In genomic region chr10:73743905-73744689, GRCh38 we compare ENCODE assay signal across 1 cellular context.
TF ChIP-seq lines count a peak whose summit lies in the region.

A gene with protein sequence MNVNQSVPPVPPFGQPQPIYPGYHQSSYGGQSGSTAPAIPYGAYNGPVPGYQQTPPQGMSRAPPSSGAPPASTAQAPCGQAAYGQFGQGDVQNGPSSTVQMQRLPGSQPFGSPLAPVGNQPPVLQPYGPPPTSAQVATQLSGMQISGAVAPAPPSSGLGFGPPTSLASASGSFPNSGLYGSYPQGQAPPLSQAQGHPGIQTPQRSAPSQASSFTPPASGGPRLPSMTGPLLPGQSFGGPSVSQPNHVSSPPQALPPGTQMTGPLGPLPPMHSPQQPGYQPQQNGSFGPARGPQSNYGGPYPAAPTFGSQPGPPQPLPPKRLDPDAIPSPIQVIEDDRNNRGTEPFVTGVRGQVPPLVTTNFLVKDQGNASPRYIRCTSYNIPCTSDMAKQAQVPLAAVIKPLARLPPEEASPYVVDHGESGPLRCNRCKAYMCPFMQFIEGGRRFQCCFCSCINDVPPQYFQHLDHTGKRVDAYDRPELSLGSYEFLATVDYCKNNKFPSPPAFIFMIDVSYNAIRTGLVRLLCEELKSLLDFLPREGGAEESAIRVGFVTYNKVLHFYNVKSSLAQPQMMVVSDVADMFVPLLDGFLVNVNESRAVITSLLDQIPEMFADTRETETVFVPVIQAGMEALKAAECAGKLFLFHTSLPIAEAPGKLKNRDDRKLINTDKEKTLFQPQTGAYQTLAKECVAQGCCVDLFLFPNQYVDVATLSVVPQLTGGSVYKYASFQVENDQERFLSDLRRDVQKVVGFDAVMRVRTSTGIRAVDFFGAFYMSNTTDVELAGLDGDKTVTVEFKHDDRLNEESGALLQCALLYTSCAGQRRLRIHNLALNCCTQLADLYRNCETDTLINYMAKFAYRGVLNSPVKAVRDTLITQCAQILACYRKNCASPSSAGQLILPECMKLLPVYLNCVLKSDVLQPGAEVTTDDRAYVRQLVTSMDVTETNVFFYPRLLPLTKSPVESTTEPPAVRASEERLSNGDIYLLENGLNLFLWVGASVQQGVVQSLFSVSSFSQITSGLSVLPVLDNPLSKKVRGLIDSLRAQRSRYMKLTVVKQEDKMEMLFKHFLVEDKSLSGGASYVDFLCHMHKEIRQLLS (plus strand): TSS chr10:73744372. CDS start chr10:73746833, 2,461 bp downstream.

TF ChIP-seq in HepG2, 621 proteins besides CTCF, POLR2A, EP300 and RAD21 (continued from another document and continues in another):
- TF ChIP-seq ZBTB1 (CRISPR knock-in tag; IDR thresholded peaks at IDR 0.05; ENCODE audit: borderline replicate concordance) = no peak
- peak; percentile 59; the same call in 1 of the 2 replicates for TF ChIP-seq ZNF724P (CRISPR knock-in tag; IDR thresholded peaks at IDR 0.05; ENCODE audit: borderline replicate concordance)
- TF ChIP-seq BRCA1 (CRISPR knock-in tag; IDR thresholded peaks at IDR 0.05) = no peak
- peak; percentile 64; the same call in 1 of the 2 replicates for TF ChIP-seq FOXK1 (CRISPR knock-in tag; IDR thresholded peaks at IDR 0.05; ENCODE audit: borderline replicate concordance, low read depth)
- no peak for TF ChIP-seq ZKSCAN5 (CRISPR knock-in tag; IDR thresholded peaks at IDR 0.05)
- peak; percentile 83 for TF ChIP-seq KDM5A (IDR thresholded peaks at IDR 0.05; ENCODE audit: borderline replicate concordance, low read length)
- TF ChIP-seq PCBP1 (IDR thresholded peaks at IDR 0.05; ENCODE audit: borderline replicate concordance, low read depth, low read length) = no peak
- no peak for TF ChIP-seq SP140L (CRISPR knock-in tag; IDR thresholded peaks at IDR 0.05; ENCODE audit: borderline replicate concordance)
- TF ChIP-seq, protein P1, sequence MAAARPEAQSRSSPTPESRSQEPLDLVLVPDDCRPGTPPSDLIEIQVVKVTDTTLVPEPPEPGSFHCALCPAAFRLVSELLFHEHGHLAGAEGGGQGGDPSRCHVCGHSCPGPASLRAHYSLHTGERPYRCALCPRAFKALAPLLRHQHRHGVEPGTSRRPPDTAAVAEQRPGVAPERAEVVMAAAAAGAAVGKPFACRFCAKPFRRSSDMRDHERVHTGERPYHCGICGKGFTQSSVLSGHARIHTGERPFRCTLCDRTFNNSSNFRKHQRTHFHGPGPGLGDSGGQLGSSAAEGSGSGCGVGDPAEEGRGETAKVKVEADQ (CRISPR knock-in tag; IDR thresholded peaks at IDR 0.05; ENCODE audit: borderline replicate concordance) = 0 out of 2 replicates have a peak, but pooled peaks have one; percentile 11
- no peak for TF ChIP-seq HMG20B (CRISPR knock-in tag; conservative IDR thresholded peaks at IDR 0.05)
- TF ChIP-seq GATAD1 (CRISPR knock-in tag; IDR thresholded peaks at IDR 0.05) = peak; percentile 91
- TF ChIP-seq MATR3 (CRISPR knock-in tag; IDR thresholded peaks at IDR 0.05) = no peak
- no peak; the same call in 1 of the 2 replicates for TF ChIP-seq EEA1 (CRISPR knock-in tag; IDR thresholded peaks at IDR 0.05; ENCODE audit: borderline replicate concordance)
- peak; percentile 34; the same call in 1 of the 2 replicates for TF ChIP-seq ATF2 (CRISPR knock-in tag; IDR thresholded peaks at IDR 0.05)
- no peak for TF ChIP-seq ZNF235 (CRISPR knock-in tag; IDR thresholded peaks at IDR 0.05; ENCODE audit: borderline replicate concordance)
- no peak for TF ChIP-seq ZNF24 (IDR thresholded peaks at IDR 0.05)
- no peak for TF ChIP-seq ZNF451 (CRISPR knock-in tag; IDR thresholded peaks at IDR 0.05)
- peak; percentile 98 for TF ChIP-seq GABPB1 (CRISPR knock-in tag; IDR thresholded peaks at IDR 0.05)
- no peak for TF ChIP-seq ISL2 (CRISPR knock-in tag; IDR thresholded peaks at IDR 0.05)
- TF ChIP-seq, protein P2, sequence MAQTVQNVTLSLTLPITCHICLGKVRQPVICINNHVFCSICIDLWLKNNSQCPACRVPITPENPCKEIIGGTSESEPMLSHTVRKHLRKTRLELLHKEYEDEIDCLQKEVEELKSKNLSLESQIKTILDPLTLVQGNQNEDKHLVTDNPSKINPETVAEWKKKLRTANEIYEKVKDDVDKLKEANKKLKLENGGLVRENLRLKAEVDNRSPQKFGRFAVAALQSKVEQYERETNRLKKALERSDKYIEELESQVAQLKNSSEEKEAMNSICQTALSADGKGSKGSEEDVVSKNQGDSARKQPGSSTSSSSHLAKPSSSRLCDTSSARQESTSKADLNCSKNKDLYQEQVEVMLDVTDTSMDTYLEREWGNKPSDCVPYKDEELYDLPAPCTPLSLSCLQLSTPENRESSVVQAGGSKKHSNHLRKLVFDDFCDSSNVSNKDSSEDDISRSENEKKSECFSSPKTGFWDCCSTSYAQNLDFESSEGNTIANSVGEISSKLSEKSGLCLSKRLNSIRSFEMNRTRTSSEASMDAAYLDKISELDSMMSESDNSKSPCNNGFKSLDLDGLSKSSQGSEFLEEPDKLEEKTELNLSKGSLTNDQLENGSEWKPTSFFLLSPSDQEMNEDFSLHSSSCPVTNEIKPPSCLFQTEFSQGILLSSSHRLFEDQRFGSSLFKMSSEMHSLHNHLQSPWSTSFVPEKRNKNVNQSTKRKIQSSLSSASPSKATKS (CRISPR knock-in tag; IDR thresholded peaks at IDR 0.05) = no peak
- no peak for TF ChIP-seq NFE2L1 (CRISPR knock-in tag; IDR thresholded peaks at IDR 0.05; ENCODE audit: borderline replicate concordance)
- no peak for TF ChIP-seq ZNF83 (CRISPR knock-in tag; IDR thresholded peaks at IDR 0.05; ENCODE audit: borderline replicate concordance)
- no peak for TF ChIP-seq CERS6 (CRISPR knock-in tag; IDR thresholded peaks at IDR 0.05)
- TF ChIP-seq KDM1A (CRISPR knock-in tag; IDR thresholded peaks at IDR 0.05) = no peak
- no peak for TF ChIP-seq KLF11 (CRISPR knock-in tag; IDR thresholded peaks at IDR 0.05)
- peak; percentile 69; the same call in 1 of the 2 replicates for TF ChIP-seq MIER3 (CRISPR knock-in tag; IDR thresholded peaks at IDR 0.05; ENCODE audit: borderline replicate concordance)
- peak; percentile 61; the same call in 1 of the 2 replicates for TF ChIP-seq ZNF563 (CRISPR knock-in tag; IDR thresholded peaks at IDR 0.05)
- peak; percentile 95 for TF ChIP-seq SAP130 (CRISPR knock-in tag; IDR thresholded peaks at IDR 0.05; ENCODE audit: low read depth)
- TF ChIP-seq SIN3A (IDR thresholded peaks at IDR 0.05; ENCODE audit: borderline replicate concordance, low read depth, low read length) = peak; percentile 69; the same call in 1 of the 2 replicates
- TF ChIP-seq ZBTB46 (CRISPR knock-in tag; IDR thresholded peaks at IDR 0.05; ENCODE audit: borderline replicate concordance) = no peak
- TF ChIP-seq, protein P3, sequence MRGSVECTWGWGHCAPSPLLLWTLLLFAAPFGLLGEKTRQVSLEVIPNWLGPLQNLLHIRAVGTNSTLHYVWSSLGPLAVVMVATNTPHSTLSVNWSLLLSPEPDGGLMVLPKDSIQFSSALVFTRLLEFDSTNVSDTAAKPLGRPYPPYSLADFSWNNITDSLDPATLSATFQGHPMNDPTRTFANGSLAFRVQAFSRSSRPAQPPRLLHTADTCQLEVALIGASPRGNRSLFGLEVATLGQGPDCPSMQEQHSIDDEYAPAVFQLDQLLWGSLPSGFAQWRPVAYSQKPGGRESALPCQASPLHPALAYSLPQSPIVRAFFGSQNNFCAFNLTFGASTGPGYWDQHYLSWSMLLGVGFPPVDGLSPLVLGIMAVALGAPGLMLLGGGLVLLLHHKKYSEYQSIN (CRISPR knock-in tag; IDR thresholded peaks at IDR 0.05; ENCODE audit: borderline replicate concordance) = no peak
- peak; percentile 95 for TF ChIP-seq THAP11 (CRISPR knock-in tag; IDR thresholded peaks at IDR 0.05)
- no peak; the same call in 1 of the 2 replicates for TF ChIP-seq ZNF776 (CRISPR knock-in tag; IDR thresholded peaks at IDR 0.05)
- TF ChIP-seq, protein P4, sequence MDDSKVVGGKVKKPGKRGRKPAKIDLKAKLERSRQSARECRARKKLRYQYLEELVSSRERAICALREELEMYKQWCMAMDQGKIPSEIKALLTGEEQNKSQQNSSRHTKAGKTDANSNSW (CRISPR knock-in tag; IDR thresholded peaks at IDR 0.05; ENCODE audit: borderline replicate concordance) = no peak
- TF ChIP-seq NFYC (CRISPR knock-in tag; IDR thresholded peaks at IDR 0.05) = peak; percentile 68
- peak; percentile 63; the same call in 1 of the 2 replicates for TF ChIP-seq ELF4 (CRISPR knock-in tag; IDR thresholded peaks at IDR 0.05; ENCODE audit: borderline replicate concordance)
- TF ChIP-seq ZBED4 (CRISPR knock-in tag; IDR thresholded peaks at IDR 0.05; ENCODE audit: borderline replicate concordance) = no peak
- no peak for TF ChIP-seq ZNF484 (CRISPR knock-in tag; IDR thresholded peaks at IDR 0.05; ENCODE audit: borderline replicate concordance, low read depth)
- TF ChIP-seq ARID4A (CRISPR knock-in tag; IDR thresholded peaks at IDR 0.05; ENCODE audit: borderline replicate concordance) = peak; percentile 93; the same call in 1 of the 2 replicates
- no peak for TF ChIP-seq ISX (CRISPR knock-in tag; conservative IDR thresholded peaks at IDR 0.05)
